Comparison of ENCODE assay signal across 1 cellular context in genomic region chr11:282630-283360, GRCh38.
TF ChIP-seq lines count a peak whose summit lies in the region.

No MANE protein-coding gene starts in this region.

TF ChIP-seq in H1, 55 proteins besides CTCF, POLR2A, EP300 and RAD21:
- TF ChIP-seq RFX5 (IDR thresholded peaks at IDR 0.05; ENCODE audit: borderline replicate concordance, low read depth, low read length) (no peak), GTF2F1 (IDR thresholded peaks at IDR 0.05; ENCODE audit: borderline replicate concordance, low read depth, low read length) (no peak), ATF3 (IDR thresholded peaks at IDR 0.05; ENCODE audit: insufficient read depth, low read depth, low read length) (no peak), HDAC2 (IDR thresholded peaks at IDR 0.05; ENCODE audit: borderline replicate concordance in 1 of 2, low read depth in 2 of 2, low read length in 2 of 2) (no peak), TCF12 (IDR thresholded peaks at IDR 0.05; ENCODE audit: low read depth, low read length) (no peak), ASH2L (IDR thresholded peaks at IDR 0.05; ENCODE audit: low read length) (no peak), CBX5 (IDR thresholded peaks at IDR 0.05; ENCODE audit: low read depth, low read length) (no peak), ZNF274 (IDR thresholded peaks at IDR 0.05; ENCODE audit: borderline replicate concordance, extremely low read depth, low read length) (no peak), GABPA (IDR thresholded peaks at IDR 0.05; ENCODE audit: borderline replicate concordance, insufficient read depth, low read length) (no peak)
TF ChIP-seq in H1: peak in this region for 0.
